Comparison of ENCODE assay signal across 8 cellular contexts in the genomic region with DNA sequence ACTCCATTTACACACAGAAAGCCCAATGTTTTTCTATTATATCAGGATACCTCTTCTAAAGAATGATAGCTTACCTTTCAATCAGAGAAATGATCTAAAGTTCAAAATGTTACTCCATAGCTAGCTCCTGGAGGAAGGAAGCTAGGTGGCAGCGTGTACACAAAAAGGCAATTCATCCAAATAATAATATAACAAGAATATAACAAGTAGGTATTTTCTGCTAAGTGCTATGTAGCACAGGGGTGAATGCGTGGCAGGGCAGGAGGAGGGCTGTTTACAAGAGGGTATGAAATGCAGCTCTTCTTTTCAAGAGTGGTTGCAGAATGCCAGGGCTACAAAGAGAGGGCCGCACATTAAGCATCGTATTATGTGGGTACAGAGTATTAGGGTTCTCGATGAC. TPM values are rescaled to one million over a fixed set of nuclear protein-coding genes. Genes with fewer than 3 reads are reported as not detected.
DNase-seq lines count a peak whose midpoint lies in the region; ATAC-seq, FAIRE-seq and TF ChIP-seq lines count a peak whose summit lies in the region.

No MANE protein-coding gene starts in this region.

- H3K9ac ChIP-seq in adipocyte (ENCODE audit: low read length), result peak overlapping the region; percentile 93

- peak overlapping the region; percentile 68 to 78 for H3K27ac ChIP-seq in thoracic aorta

- CTCF ChIA-PET in Calu3 (lab: Charles Lee), result interaction anchor here (0.9 to 1.4 kb wide), 4 partner anchors 10 to 241 kb away, joined by 3 to 7 read pairs (median 3); no protein-coding TSS in a partner anchor

- DNase-seq in Calu3 (no peak), adipocyte (ENCODE audit: low read depth) (no peak), thoracic aorta (ENCODE audit: low spot score) (no peak), COLO668 (lab: John Stamatoyannopoulos, UW; ENCODE audit: unreplicated experiment) (no peak), RPMI8226 (no peak), NCI-H2196 (lab: John Stamatoyannopoulos, UW; ENCODE audit: unreplicated experiment) (no peak)

- BruUV-seq in Calu3 (replicated peaks; lab: Mats Ljungman, UMichigan), result no TSS peak

- peaks cover 25% of the 10 kb centered on the region for H3K4me1 Mint-ChIP-seq in Calu3 (ENCODE audit: low read depth, unreplicated experiment)

- H3K27me3 ChIP-seq in adipocyte (replicated peaks; ENCODE audit: control insufficient read depth, insufficient read depth, low read length) (no peaks in the 10 kb centered on the region), thoracic aorta (replicated peaks; ENCODE audit: insufficient read depth) (no peaks in the 10 kb centered on the region)

- no peaks in the 10 kb centered on the region for H3K9me3 ChIP-seq in adipocyte (ENCODE audit: control insufficient read depth, low read length)
- H3K9me3 ChIP-seq in thoracic aorta, result no peaks in the 10 kb centered on the region

- peaks cover 34% of the 10 kb centered on the region for H3K36me3 Mint-ChIP-seq in Calu3 (ENCODE audit: insufficient read depth, unreplicated experiment)

- TF ChIP-seq CTCF in Calu3 (IDR thresholded peaks at IDR 0.05; ENCODE audit: unreplicated experiment) (no peak), thoracic aorta (IDR thresholded peaks at IDR 0.05) (no peak)

- H3K9me3 Mint-ChIP-seq in Calu3 (ENCODE audit: low read depth, unreplicated experiment), result no peaks in the 10 kb centered on the region

- H3K27me3 Mint-ChIP-seq in Calu3 (ENCODE audit: unreplicated experiment), result no peaks in the 10 kb centered on the region

- no peaks in the 10 kb centered on the region for H3K36me3 ChIP-seq in adipocyte (ENCODE audit: control insufficient read depth, insufficient read depth, low read length, severe bottlenecking)
- no peaks in the 10 kb centered on the region for H3K36me3 ChIP-seq in thoracic aorta

- peak overlapping the region; percentile 24 for H3K27ac Mint-ChIP-seq in Calu3 (ENCODE audit: unreplicated experiment)

- peak overlapping the region; percentile 97 for H3K4me3 Mint-ChIP-seq in Calu3 (ENCODE audit: low read depth, unreplicated experiment)

- peak; percentile 1 for ATAC-seq in HG03159 (IDR thresholded peaks at IDR 0.05; ENCODE audit: unreplicated experiment)
- ATAC-seq in thoracic aorta (ENCODE audit: insufficient number of reproducible peaks, low FRiP score, low read depth), result no peak

- intact Hi-C loops in Calu3 (cut with micrococcal nuclease; ENCODE audit: unreplicated experiment), result no loop called here

- peak; percentile 38 for FAIRE-seq in islet of Langerhans (lab: Jason Lieb, UNC)

- H3K4me1 ChIP-seq in adipocyte (ENCODE audit: control insufficient read depth, insufficient read depth, low read length), result peaks cover 37% of the 10 kb centered on the region
- H3K4me1 ChIP-seq in thoracic aorta (ENCODE audit: control insufficient read depth in 1 of 2, low read depth in 2 of 2), result peaks cover 14 to 42% of the 10 kb centered on the region in 2 donors

- H3K4me3 ChIP-seq in adipocyte (ENCODE audit: low read length) (peak overlapping the region; percentile 95), thoracic aorta (peak overlapping the region; percentile 70)

RNA-seq across cellular contexts. Expression of a gene that starts 0.7 kb away (rescaled TPM):
- total RNA-seq in Calu3 (2022), result 10.0 and 11.7 TPM in 2 replicates
- 10 to 100 TPM in 1 of 2 donors, 1 to 10 TPM in 1; 8.6 to 10.4 TPM for total RNA-seq in thoracic aorta

RNA-seq across cellular contexts. Expression of a gene that starts 50.9 kb away (rescaled TPM):
- total RNA-seq in Calu3 (2022) (9.2 and 10.3 TPM in 2 replicates), thoracic aorta (not detected)

Comparison
In these comparisons a context has a peak if more than half of its experiments do, and no peak if none do; other contexts are left out.
1. RNA of a gene that starts 50.9 kb away (total RNA-seq): 9.2 to 10.3 TPM in Calu3; not detected in thoracic aorta; every median in the first group is over 10 times any median in the second.